Comparison of ENCODE assay signal across 30 cellular contexts in the genomic region with DNA sequence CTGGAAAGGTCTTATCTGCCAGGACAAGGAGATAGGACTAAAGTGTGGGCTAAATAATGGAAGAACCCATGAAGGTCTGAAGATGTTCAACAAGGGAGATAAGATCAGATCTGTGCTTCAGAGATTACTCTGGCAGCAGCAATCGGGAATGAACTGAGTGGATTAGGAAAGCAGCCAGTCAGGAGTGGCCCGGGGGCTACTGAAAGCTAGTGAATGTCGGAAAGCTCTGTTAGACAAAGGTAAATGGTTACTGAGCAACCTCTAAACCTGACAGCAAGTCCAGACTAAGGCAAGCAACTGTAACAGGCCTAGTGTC. TPM values are rescaled to one million over a fixed set of nuclear protein-coding genes. Genes with fewer than 3 reads are reported as not detected.
"Had no signal": no experiment of that assay in that cellular context is flagged by ENCODE, and none has a peak within 500 bp of the region (broad histone marks: within the 10 kb centered on the region; RNA-seq: fewer than 3 reads in every experiment).

No MANE protein-coding gene starts in this region.

- H3K9me3 Mint-ChIP-seq: activated naive CD4-positive, alpha-beta T cell treated with anti-CD3 and anti-CD28 coated beads, Interleukin-2, amount 10 ng/mL, durations not matched to agents 7 days and 5 days; effector memory CD8-positive, alpha-beta T cell; natural killer cell; stimulated activated naive B cell treated with anti-CD40 and anti-IgM and Interleukin-4, amounts not matched to agents 10 μg/mL and 1 μg/mL and 100 μg/mL, for 72 hours had no signal

- H3K4me1 ChIP-seq: right lobe of liver, stomach, tibial artery had no signal

- H3K27me3 ChIP-seq: gastroesophageal sphincter, hepatocyte, right lobe of liver, stomach, tibial artery had no signal

- H3K36me3 Mint-ChIP-seq: natural killer cell; stimulated activated naive B cell treated with anti-CD40 and anti-IgM and Interleukin-4, amounts not matched to agents 10 μg/mL and 1 μg/mL and 100 μg/mL, for 72 hours had no signal

- H3K27ac Mint-ChIP-seq: activated naive CD4-positive, alpha-beta T cell treated with anti-CD3 and anti-CD28 coated beads, Interleukin-2, amount 10 ng/mL, durations not matched to agents 7 days and 5 days; effector memory CD8-positive, alpha-beta T cell; natural killer cell; stimulated activated naive B cell treated with anti-CD40 and anti-IgM and Interleukin-4, amounts not matched to agents 10 μg/mL and 1 μg/mL and 100 μg/mL, for 72 hours had no signal

- DNase-seq: activated CD4-positive, alpha-beta T cell treated with anti-CD3 and anti-CD28 coated beads for 4 hours; activated CD4-positive, alpha-beta T cell treated with anti-CD3 and anti-CD28 coated beads, Interleukin-2, amount 50 U/mL, for 48 hours; activated CD8-positive, alpha-beta memory T cell treated with anti-CD3 and anti-CD28 coated beads for 24 hours; activated effector memory CD4-positive, alpha-beta T cell treated with anti-CD3 and anti-CD28 coated beads, Interleukin-2, amount 50 U/mL, for 16 hours; activated naive CD4-positive, alpha-beta T cell treated with anti-CD3 and anti-CD28 coated beads, Interleukin-2, amount 10 ng/mL, durations not matched to agents 7 days and 5 days; amniotic stem cell; caudate nucleus; cortex of kidney; effector memory CD8-positive, alpha-beta T cell; mesenchymal stem cell; natural killer cell; right lobe of liver; stimulated activated CD4-positive, alpha-beta T cell treated with anti-CD3 and anti-CD28 coated beads, Interleukin-12 subunit alpha, Interleukin-12 subunit beta, amount 100 ng/mL, for 4 hours; stimulated activated CD4-positive, alpha-beta T cell treated with anti-CD3 and anti-CD28 coated beads, Interleukin-4, amount 100 ng/mL, for 24 hours; stimulated activated naive B cell treated with anti-CD40 and anti-IgM and Interleukin-4, amounts not matched to agents 10 μg/mL and 1 μg/mL and 100 μg/mL, for 72 hours; stomach; tibial artery had no signal

- H3K4me1 Mint-ChIP-seq: activated naive CD4-positive, alpha-beta T cell treated with anti-CD3 and anti-CD28 coated beads, Interleukin-2, amount 10 ng/mL, durations not matched to agents 7 days and 5 days; natural killer cell had no signal

- H3K27me3 Mint-ChIP-seq: activated naive CD4-positive, alpha-beta T cell treated with anti-CD3 and anti-CD28 coated beads, Interleukin-2, amount 10 ng/mL, durations not matched to agents 7 days and 5 days; effector memory CD8-positive, alpha-beta T cell; stimulated activated naive B cell treated with anti-CD40 and anti-IgM and Interleukin-4, amounts not matched to agents 10 μg/mL and 1 μg/mL and 100 μg/mL, for 72 hours had no signal

- H3K36me3 ChIP-seq: gastroesophageal sphincter, right lobe of liver, tibial artery had no signal

- H3K9me3 ChIP-seq: gastroesophageal sphincter, right lobe of liver, stomach, tibial artery had no signal

- ATAC-seq: effector memory CD8-positive, alpha-beta T cell; gastroesophageal sphincter; natural killer cell; right lobe of liver had no signal

- H3K4me3 Mint-ChIP-seq: activated naive CD4-positive, alpha-beta T cell treated with anti-CD3 and anti-CD28 coated beads, Interleukin-2, amount 10 ng/mL, durations not matched to agents 7 days and 5 days; effector memory CD8-positive, alpha-beta T cell; natural killer cell; stimulated activated naive B cell treated with anti-CD40 and anti-IgM and Interleukin-4, amounts not matched to agents 10 μg/mL and 1 μg/mL and 100 μg/mL, for 72 hours had no signal

- H3K4me3 ChIP-seq: gastroesophageal sphincter, hepatocyte, right lobe of liver, skin epidermis, stomach, tibial artery had no signal

- H3K27ac ChIP-seq: gastroesophageal sphincter, hepatocyte, right lobe of liver, skin epidermis, stomach, tibial artery had no signal

RNA-seq across cellular contexts. Expression of gene TTC24, which starts 19.8 kb away (rescaled TPM):
- total RNA-seq: astrocyte, chondrocyte, endothelial cell of umbilical vein, fibroblast of lung, fibroblast of villous mesenchyme, gastroesophageal sphincter, hepatocyte, osteocyte, posterior vena cava, renal cortical epithelial cell, urinary bladder had no signal
- polyA plus RNA-seq: endothelial cell of umbilical vein, fibroblast of lung, hepatocyte, keratinocyte, stomach had no signal
